ENCODE assay signal across 17 cellular contexts in the genomic region with DNA sequence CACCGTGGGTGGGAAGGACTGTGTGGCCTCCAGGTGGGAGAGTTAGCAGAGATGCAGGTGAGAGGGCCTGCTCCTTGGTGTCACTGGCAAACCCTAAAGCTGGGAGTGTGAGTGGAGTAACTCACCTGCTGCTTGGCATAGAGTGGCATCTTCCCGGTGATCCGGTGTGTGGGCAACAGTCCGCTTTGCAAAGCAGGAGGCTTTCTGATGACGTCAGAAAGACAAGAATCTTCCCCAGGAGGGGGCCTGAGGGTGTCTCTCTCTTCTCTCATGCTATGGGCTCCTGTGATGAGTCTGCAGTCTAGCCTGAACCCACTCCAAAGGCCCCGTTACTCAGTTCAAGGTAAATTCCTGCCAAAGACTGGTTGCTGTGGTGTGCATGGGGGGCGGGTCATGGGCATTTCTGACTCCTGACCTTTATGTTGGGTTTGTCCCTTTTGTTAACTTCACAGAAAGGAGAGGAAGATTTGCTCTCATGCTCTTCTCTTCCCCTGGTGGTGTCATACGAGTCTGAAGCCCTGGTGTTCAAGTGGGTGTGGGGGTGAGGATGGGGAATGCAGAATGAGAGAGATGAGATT.
A peak's percentile ranks its signal among the peaks of the same experiment; 100 is the strongest.
DNase-seq lines count a peak whose midpoint lies in the region; TF ChIP-seq lines count a peak whose summit lies in the region.
"Had no signal": no experiment of that assay in that cellular context is flagged by ENCODE, and none has a peak within 500 bp of the region (broad histone marks: within the 10 kb centered on the region; RNA-seq: fewer than 3 reads in every experiment).

No MANE protein-coding gene starts in this region.

- no peak overlapping the region for H3K9ac ChIP-seq in mesendoderm (ENCODE audit: low read length)
- H3K9ac ChIP-seq: GM23248 had no signal

- H3K79me2 ChIP-seq in mesendoderm (ENCODE audit: control insufficient read depth, insufficient read depth, low read length) = no peaks in the 10 kb centered on the region

- no CpG with 5 or more reads among the region's 8 CpGs for WGBS in mesendoderm (ENCODE audit: extremely low coverage, insufficient coverage, low lambda C conversion rate)

- H2BK120ac ChIP-seq in mesendoderm (ENCODE audit: low read depth, low read length) = no peak overlapping the region

- no peak overlapping the region for H2AK5ac ChIP-seq in mesendoderm (ENCODE audit: low read length)

- no peak overlapping the region for H4K5ac ChIP-seq in mesendoderm (ENCODE audit: low read length)

- peak overlapping the region; percentile 79 for H3K27ac Mint-ChIP-seq in stimulated activated naive CD8-positive, alpha-beta T cell treated with anti-CD3 and anti-CD28 coated beads, Interleukin-15, Interleukin-2, amounts not matched to agents 100 ng/mL and 50 ng/mL, for 24 hours
- H3K27ac Mint-ChIP-seq: nephron progenitor cell had no signal

- no peak overlapping the region for H3K23ac ChIP-seq in mesendoderm (ENCODE audit: low read length)

- no peak overlapping the region for H3K4ac ChIP-seq in mesendoderm (ENCODE audit: low read depth, low read length)

- no peaks in the 10 kb centered on the region for H3K36me3 ChIP-seq in mesendoderm (ENCODE audit: control insufficient read depth, insufficient read depth, low read length)
- H3K36me3 ChIP-seq: SJCRH30, stomach had no signal

- peaks cover 7% of the 10 kb centered on the region for H3K36me3 Mint-ChIP-seq in stimulated activated naive CD8-positive, alpha-beta T cell treated with anti-CD3 and anti-CD28 coated beads, Interleukin-15, Interleukin-2, amounts not matched to agents 100 ng/mL and 50 ng/mL, for 24 hours (ENCODE audit: low read depth)

- peaks cover 10% of the 10 kb centered on the region for H3K9me3 Mint-ChIP-seq in stimulated activated naive CD8-positive, alpha-beta T cell treated with anti-CD3 and anti-CD28 coated beads, Interleukin-15, Interleukin-2, amounts not matched to agents 100 ng/mL and 50 ng/mL, for 24 hours

- no peak overlapping the region for H3K4me3 ChIP-seq in mesendoderm (ENCODE audit: low read length)
- H3K4me3 ChIP-seq in dorsolateral prefrontal cortex = no peak overlapping the region
- H3K4me3 ChIP-seq: body of pancreas, coronary artery, GM23248, SJCRH30, stomach had no signal

- H3K27ac ChIP-seq in mesendoderm (ENCODE audit: low read depth, low read length) (no peak overlapping the region), dorsolateral prefrontal cortex (no peak overlapping the region)
- H3K27ac ChIP-seq: body of pancreas, coronary artery, GM23248, SJCRH30, stomach had no signal

- no peak overlapping the region for H2BK15ac ChIP-seq in mesendoderm (replicated peaks; ENCODE audit: low read depth)

- H3K27me3 Mint-ChIP-seq in stimulated activated naive CD8-positive, alpha-beta T cell treated with anti-CD3 and anti-CD28 coated beads, Interleukin-15, Interleukin-2, amounts not matched to agents 100 ng/mL and 50 ng/mL, for 24 hours = no peaks in the 10 kb centered on the region

- no peaks in the 10 kb centered on the region for H3K79me1 ChIP-seq in mesendoderm (ENCODE audit: low read length)

- intact Hi-C loops in dorsolateral prefrontal cortex (cut with DNase I) = no loop called here

- peak; percentile 44 to 67 (median 49) for DNase-seq in stimulated activated CD4-positive, alpha-beta T cell treated with anti-CD3 and anti-CD28 coated beads, Interleukin-12 subunit alpha, Interleukin-12 subunit beta, amount 100 ng/mL, for 48 hours (ENCODE audit: low read depth in 2 of 3, low spot score in 1 of 3)
- DNase-seq in stimulated activated CD4-positive, alpha-beta T cell treated with anti-CD3 and anti-CD28 coated beads, Interleukin-12 subunit alpha, Interleukin-12 subunit beta, amount 100 ng/mL, for 4 hours = no peak
- peak; percentile 76 for DNase-seq in activated CD8-positive, alpha-beta memory T cell treated with anti-CD3 and anti-CD28 coated beads, Interleukin-2, amount 50 U/mL, for 48 hours
- DNase-seq in mesendoderm (peak; percentile 10), NCI-H1694 treated with DMSO at 0.1 percent for 48 hours (lab: John Stamatoyannopoulos, UW) (no peak), dorsolateral prefrontal cortex (no peak), hippocampal formation (lab: John Stamatoyannopoulos, UW) (no peak)
- DNase-seq: body of pancreas, Caco-2, GM23248, mammary epithelial cell, NCI-H446 treated with DMSO at 0.1 percent for 48 hours, nephron progenitor cell, SJCRH30, stomach had no signal

- H2BK5ac ChIP-seq in mesendoderm (ENCODE audit: low read length) = no peak overlapping the region

- no peaks in the 10 kb centered on the region for H3K4me1 ChIP-seq in mesendoderm (ENCODE audit: control insufficient read depth, low read depth, low read length)
- H3K4me1 ChIP-seq: body of pancreas, Caco-2, SJCRH30, stomach had no signal

- no peak for TF ChIP-seq CTCF in dorsolateral prefrontal cortex (IDR thresholded peaks at IDR 0.05 in 54 of 56, conservative IDR thresholded peaks at IDR 0.05 in 2 of 56; ENCODE audit: low read depth in 1 of 56, partially characterized antibody in 56 of 56)

- H3K27me3 ChIP-seq in mesendoderm (ENCODE audit: insufficient read depth, low read length, poor library complexity) (no peaks in the 10 kb centered on the region), dorsolateral prefrontal cortex (peaks cover 0 to 22% (median 0%) of the 10 kb centered on the region in 45 donors)
- H3K27me3 ChIP-seq: body of pancreas, SJCRH30 had no signal

- peak overlapping the region; percentile 30 for H3K4me3 Mint-ChIP-seq in stimulated activated naive CD8-positive, alpha-beta T cell treated with anti-CD3 and anti-CD28 coated beads, Interleukin-15, Interleukin-2, amounts not matched to agents 100 ng/mL and 50 ng/mL, for 24 hours
- H3K4me3 Mint-ChIP-seq: nephron progenitor cell had no signal

- no peak overlapping the region for H3K4me2 ChIP-seq in mesendoderm (ENCODE audit: low read length)

- H3K18ac ChIP-seq in mesendoderm (ENCODE audit: low read length) = no peak overlapping the region

- peaks cover 81% of the 10 kb centered on the region for H3K4me1 Mint-ChIP-seq in stimulated activated naive CD8-positive, alpha-beta T cell treated with anti-CD3 and anti-CD28 coated beads, Interleukin-15, Interleukin-2, amounts not matched to agents 100 ng/mL and 50 ng/mL, for 24 hours (ENCODE audit: low read depth)
- H3K4me1 Mint-ChIP-seq: nephron progenitor cell had no signal

- no peak overlapping the region for H4K8ac ChIP-seq in mesendoderm (ENCODE audit: low read depth, low read length)

- no peak overlapping the region for H3K56ac ChIP-seq in mesendoderm (ENCODE audit: low read length)

Comparison
In these comparisons a context has a peak if more than half of its experiments do, and no peak if none do; other contexts are left out.
1. DNase-seq: peak in stimulated activated CD4-positive, alpha-beta T cell treated with anti-CD3 and anti-CD28 coated beads, Interleukin-12 subunit alpha, Interleukin-12 subunit beta, amount 100 ng/mL, for 48 hours (3 of 3), activated CD8-positive, alpha-beta memory T cell treated with anti-CD3 and anti-CD28 coated beads, Interleukin-2, amount 50 U/mL, for 48 hours (single experiment) and mesendoderm (single experiment); none in stimulated activated CD4-positive, alpha-beta T cell treated with anti-CD3 and anti-CD28 coated beads, Interleukin-12 subunit alpha, Interleukin-12 subunit beta, amount 100 ng/mL, for 4 hours (single experiment), NCI-H1694 treated with DMSO at 0.1 percent for 48 hours (single experiment), dorsolateral prefrontal cortex (0 of 10) and hippocampal formation (0 of 2).